18 cellular contexts compared by ENCODE assay signal in genomic region chr22:37032134-37032534, GRCh38. TPM values are rescaled to one million over a fixed set of nuclear protein-coding genes. Genes with fewer than 3 reads are reported as not detected.
DNase-seq lines count a peak whose midpoint lies in the region; ATAC-seq, FAIRE-seq and TF ChIP-seq lines count a peak whose summit lies in the region.
"Had no signal": no experiment of that assay in that cellular context is flagged by ENCODE, and none has a peak within 500 bp of the region (broad histone marks: within the 10 kb centered on the region; RNA-seq: fewer than 3 reads in every experiment).

No MANE protein-coding gene starts in this region.

- ATAC-seq in left lobe of liver (peak; percentile 4), pancreas (peak; percentile 27 to 49 (median 38)), omental fat pad (ENCODE audit: low FRiP score) (no peak), HG02610 (IDR thresholded peaks at IDR 0.05; ENCODE audit: unreplicated experiment) (no peak)

- H3K9me3 ChIP-seq in mammary epithelial cell (replicated peaks; ENCODE audit: insufficient read depth, low read length) (no peaks in the 10 kb centered on the region), pancreas (no peaks in the 10 kb centered on the region)
- H3K9me3 ChIP-seq: heart right ventricle, psoas muscle had no signal

- H3K36me3 ChIP-seq in mammary epithelial cell (ENCODE audit: insufficient read depth, low read length) (no peaks in the 10 kb centered on the region), pancreas (peaks cover 0 to 21% (median 6%) of the 10 kb centered on the region in 3 donors)

- DNase-seq in Caki2 (ENCODE audit: low read depth): peak; percentile 31
- DNase-seq in mammary epithelial cell: no peak
- no peak for DNase-seq in left lobe of liver (ENCODE audit: low spot score)
- peak in 1 of 6 donors; percentile 8 for DNase-seq in pancreas
- no peak for DNase-seq in omental fat pad (ENCODE audit: low spot score)
- DNase-seq in mesenteric fat pad (ENCODE audit: low spot score): no peak
- no peak for DNase-seq in C1 segment of cervical spinal cord (lab: John Stamatoyannopoulos, UW)
- DNase-seq: activated CD4-positive, alpha-beta T cell treated with anti-CD3 and anti-CD28 coated beads, Interleukin-2, amount 10 ng/mL, durations not matched to agents 24 days and 14 days; activated naive CD4-positive, alpha-beta T cell treated with anti-CD3 and anti-CD28 coated beads, Interleukin-2, amount 50 U/mL, for 16 hours; heart right ventricle; Karpas-422; NCI-H1417 treated with DMSO at 0.1 percent for 48 hours; NCI-H345; SHP77 treated with DMSO at 0.1 percent for 48 hours; stimulated activated CD4-positive, alpha-beta T cell treated with anti-CD3 and anti-CD28 coated beads, Interleukin-15, amount 100 ng/mL, for 24 hours had no signal

- intact Hi-C loops in mammary epithelial cell (cut with micrococcal nuclease): loop anchor here (5.0 kb wide), 1 partner anchor 390 kb away; no protein-coding TSS in a partner anchor
- intact Hi-C loops in pancreas (cut with DNase I): no loop called here

- H3K9ac ChIP-seq in mammary epithelial cell (ENCODE audit: insufficient read depth, low read length): peak overlapping the region; percentile 9

- H3K27ac ChIP-seq in mammary epithelial cell (ENCODE audit: insufficient read depth, low read depth, low read length) (no peak overlapping the region), pancreas (peak overlapping the region; percentile 72 to 88 (median 80))
- H3K27ac ChIP-seq: heart right ventricle, psoas muscle had no signal

- peak overlapping the region; percentile 60 for H2AFZ ChIP-seq in mammary epithelial cell (ENCODE audit: low read depth, low read length)

- H3K4me1 ChIP-seq in mammary epithelial cell (ENCODE audit: insufficient read depth, low read length) (peaks cover 20% of the 10 kb centered on the region), pancreas (peaks cover 6 to 27% (median 18%) of the 10 kb centered on the region in 3 donors)
- H3K4me1 ChIP-seq: psoas muscle had no signal

- dilution Hi-C loops in mammary epithelial cell (cut with HindIII; ENCODE audit: low sequenced_read_pairs): no loop called here

- CTCF ChIA-PET in mammary epithelial cell (lab: Charles Lee; ENCODE audit: low non-redundant PET): interaction anchor here (0.6 kb wide), 2 partner anchors 154 to 518 kb away, joined by 3 to 5 read pairs; no protein-coding TSS in a partner anchor

- peak overlapping the region; percentile 50 for H3K4me2 ChIP-seq in mammary epithelial cell (ENCODE audit: insufficient read depth, low read depth, low read length)

- WGBS in mammary epithelial cell (ENCODE audit: low coverage, missing lambda C conversion rate): 46% methylated on average over 2 of the region's 2 CpGs
- WGBS in pancreas, 2 donors: 12 to 14% methylated on average over 2 of the region's 2 CpGs

- TF ChIP-seq CTCF in mammary epithelial cell (conservative IDR thresholded peaks at IDR 0.05 in 1 of 2, IDR thresholded peaks at IDR 0.05 in 1 of 2; ENCODE audit: extremely low read depth in 1 of 2, insufficient read depth in 1 of 2, low read depth in 1 of 2, low read length in 2 of 2): no peak
- TF ChIP-seq CTCF in pancreas (IDR thresholded peaks at IDR 0.05): no peak
- TF ChIP-seq CTCF in omental fat pad (IDR thresholded peaks at IDR 0.05): no peak

- no peaks in the 10 kb centered on the region for H3K79me2 ChIP-seq in mammary epithelial cell (ENCODE audit: insufficient read depth, low read length)

- in situ Hi-C loops in Caki2 (cut with HindIII; ENCODE audit: low pct_unique_long_range_greater_than_20kb, low sequenced_read_pairs): no loop called here
- in situ Hi-C loops in mammary epithelial cell (cut with MboI; ENCODE audit: low sequenced_read_pairs in 2 of 2): loop anchor here in 1 of 2 donors (10.0 kb wide), 1 partner anchor 157 kb away; no protein-coding TSS in a partner anchor

- H3K27me3 ChIP-seq in mammary epithelial cell (ENCODE audit: insufficient read depth, low read length) (no peaks in the 10 kb centered on the region), pancreas (no peaks in the 10 kb centered on the region)

- no TSS peak for BruUV-seq in mammary epithelial cell (replicated peaks; lab: Mats Ljungman, UMichigan)

- no peak for FAIRE-seq in pancreas (lab: Jason Lieb, UNC)
- FAIRE-seq: islet of Langerhans had no signal

- H4K20me1 ChIP-seq in mammary epithelial cell (ENCODE audit: insufficient read depth, low read length): no peaks in the 10 kb centered on the region

- no peak overlapping the region for H3K4me3 ChIP-seq in mammary epithelial cell (replicated peaks in 1 of 3; ENCODE audit: insufficient read depth in 1 of 3, low read depth in 2 of 3, low read length in 3 of 3)
- peak overlapping the region in 2 of 4 donors; percentile 7 to 25 for H3K4me3 ChIP-seq in pancreas
- H3K4me3 ChIP-seq: heart right ventricle, psoas muscle had no signal

RNA-seq across cellular contexts. Expression of gene MPST, which starts 12.6 kb away (rescaled TPM):
- 168 and 192 TPM in 2 replicates for total RNA-seq in Caki2 (2014; rRNA removed; shearing (Covaris generic); ENCODE audit: low replicate concordance)
- total RNA-seq in mammary epithelial cell: 10 to 100 TPM; 40.1 to 81.0 TPM
- 40.7 TPM for polyA plus RNA-seq in mammary epithelial cell
- polyA minus RNA-seq in mammary epithelial cell: 13.8 TPM
- 247 TPM for total RNA-seq in left lobe of liver
- 10 to 100 TPM; 46.4 to 77.2 (median 50.9) TPM for total RNA-seq in pancreas
- polyA plus RNA-seq in pancreas: 100 to 1,000 TPM in 1 of 2 donors, 10 to 100 TPM in 1; 56.1 to 161 TPM
- 100 to 1,000 TPM in 3 of 4 donors, 10 to 100 TPM in 1; 73.9 to 193 (median 145) TPM for total RNA-seq in omental fat pad
- 63.8 TPM for total RNA-seq in mesenteric fat pad

RNA-seq across cellular contexts. Expression of gene TST, which starts 12.9 kb away (rescaled TPM):
- total RNA-seq in Caki2 (2014; rRNA removed; shearing (Covaris generic); ENCODE audit: low replicate concordance): 54.6 and 82.0 TPM in 2 replicates
- total RNA-seq in mammary epithelial cell (10 to 100 TPM; 20.4 to 40.2 TPM), left lobe of liver (349 TPM), pancreas (10 to 100 TPM; 22.9 to 45.7 (median 35.4) TPM), omental fat pad (100 to 1,000 TPM in 1 of 4 donors, 10 to 100 TPM in 3; 45.4 to 141 (median 78.0) TPM), mesenteric fat pad (58.5 TPM)
- polyA plus RNA-seq in mammary epithelial cell (33.2 TPM), pancreas (10 to 100 TPM; 51.5 to 52.3 TPM)
- 5.8 TPM for polyA minus RNA-seq in mammary epithelial cell

RNA-seq across cellular contexts. Expression of gene KCTD17, which starts 19.4 kb away (rescaled TPM):
- 29.0 and 38.0 TPM in 2 replicates for total RNA-seq in Caki2 (2014; rRNA removed; shearing (Covaris generic); ENCODE audit: low replicate concordance)
- total RNA-seq in mammary epithelial cell (10 to 100 TPM; 19.2 to 25.9 TPM), left lobe of liver (2.0 TPM), pancreas (1 to 10 TPM; 2.6 to 9.1 (median 3.3) TPM), omental fat pad (10 to 100 TPM in 1 of 4 donors, 1 to 10 TPM in 3; 6.2 to 17.3 (median 8.3) TPM), mesenteric fat pad (13.4 TPM)
- polyA plus RNA-seq in mammary epithelial cell (18.4 TPM), pancreas (10 to 100 TPM; 10.3 to 11.8 TPM)
- polyA minus RNA-seq in mammary epithelial cell: 29.2 TPM

Comparison
In these comparisons a context has a peak if more than half of its experiments do, and no peak if none do; other contexts are left out.
1. ATAC-seq: peak in left lobe of liver (single experiment) and pancreas (4 of 4); none in omental fat pad (single experiment) and HG02610 (single experiment).